Comparison of ENCODE assay signal across 1 cellular context in the genomic region with DNA sequence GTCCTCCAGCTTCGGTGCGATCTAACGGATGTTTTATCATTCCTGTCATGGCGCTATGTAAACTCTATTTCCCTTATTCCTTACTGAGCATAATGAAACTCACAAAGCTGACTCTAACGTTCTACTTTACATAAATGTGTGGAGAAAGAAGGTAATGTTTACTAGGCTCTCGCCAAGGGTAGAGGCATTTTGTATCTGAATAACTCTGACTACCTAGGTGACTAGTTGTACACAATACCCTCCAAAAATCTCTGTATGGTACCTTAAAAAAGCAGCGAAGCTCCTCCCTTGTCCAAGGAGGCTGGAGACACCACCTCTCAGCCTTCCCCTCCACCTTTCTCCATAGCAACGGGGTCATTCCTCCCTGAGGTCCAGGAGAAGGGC.
TF ChIP-seq lines count a peak whose summit lies in the region.

No MANE protein-coding gene starts in this region.

TF ChIP-seq in HepG2, 621 proteins besides CTCF, POLR2A, EP300 and RAD21:
- peak; percentile 28; the same call in 1 of the 2 replicates for TF ChIP-seq ZNF780A (CRISPR knock-in tag; IDR thresholded peaks at IDR 0.05)
- no peak for TF ChIP-seq MIER2 (CRISPR knock-in tag; IDR thresholded peaks at IDR 0.05)
- no peak for TF ChIP-seq ZNF569 (CRISPR knock-in tag; IDR thresholded peaks at IDR 0.05; ENCODE audit: borderline replicate concordance)
- TF ChIP-seq RFX3 (CRISPR knock-in tag; IDR thresholded peaks at IDR 0.05): peak; percentile 37; the same call in 1 of the 2 replicates
- TF ChIP-seq ATF1 (CRISPR knock-in tag; IDR thresholded peaks at IDR 0.05): 0 out of 2 replicates have a peak, but pooled peaks have one; percentile 8
- 0 out of 2 replicates have a peak, but pooled peaks have one; percentile 54 for TF ChIP-seq ZC3H13 (CRISPR knock-in tag; IDR thresholded peaks at IDR 0.05)
- TF ChIP-seq CCDC6 (CRISPR knock-in tag; IDR thresholded peaks at IDR 0.05): 0 out of 2 replicates have a peak, but pooled peaks have one; percentile 7
- TF ChIP-seq MTA1 (CRISPR knock-in tag; IDR thresholded peaks at IDR 0.05; ENCODE audit: borderline replicate concordance): no peak
- TF ChIP-seq MEF2D (CRISPR knock-in tag; IDR thresholded peaks at IDR 0.05): no peak
- TF ChIP-seq ZNF589 (CRISPR knock-in tag; conservative IDR thresholded peaks at IDR 0.05): 0 out of 2 replicates have a peak, but pooled peaks have one; percentile 27
